Comparison of ENCODE assay signal across 13 cellular contexts in the genomic region with DNA sequence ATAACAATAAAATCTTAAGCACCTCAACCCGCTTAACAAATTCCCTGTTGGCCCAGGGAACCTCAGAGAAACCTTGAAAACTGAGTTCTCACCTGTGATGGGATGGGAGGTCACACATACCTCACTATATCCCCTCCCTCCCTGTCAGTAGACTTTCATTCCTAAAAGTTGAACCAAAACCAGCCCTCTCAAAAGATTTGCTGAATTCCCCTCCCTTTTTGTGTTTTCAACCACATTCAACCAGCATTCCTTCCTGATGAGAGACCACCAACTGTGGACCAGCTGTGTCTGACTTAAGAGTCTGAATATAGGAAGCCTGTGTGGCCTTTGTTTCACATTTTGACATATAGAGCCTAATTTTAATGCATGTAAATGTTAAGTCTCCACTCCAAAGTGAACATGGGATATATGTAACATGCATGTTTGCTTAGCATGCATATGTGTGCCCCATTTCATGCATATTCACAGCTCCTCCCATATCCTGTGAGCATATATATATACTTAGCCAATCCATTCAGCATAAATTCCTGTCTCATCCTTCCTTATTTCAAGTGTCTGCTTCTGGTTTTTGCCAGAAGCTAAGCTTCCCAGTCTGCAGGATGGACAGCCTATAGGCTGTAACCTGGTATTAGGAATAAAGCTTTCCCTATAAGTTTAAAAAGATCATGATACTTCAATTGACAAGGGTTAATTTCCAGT.
A peak's percentile ranks its signal among the peaks of the same experiment; 100 is the strongest.
DNase-seq lines count a peak whose midpoint lies in the region; ATAC-seq and TF ChIP-seq lines count a peak whose summit lies in the region.
"Had no signal": no experiment of that assay in that cellular context is flagged by ENCODE, and none has a peak within 500 bp of the region (broad histone marks: within the 10 kb centered on the region; RNA-seq: fewer than 3 reads in every experiment).

No MANE protein-coding gene starts in this region.

- no peak for ATAC-seq in HG02840 (IDR thresholded peaks at IDR 0.05; ENCODE audit: low FRiP score, unreplicated experiment)
- ATAC-seq: HCT116 had no signal

- DNase-seq in H7, result peak; percentile 13
- peak; percentile 46 to 47 for DNase-seq in NCI-H524 (lab: John Stamatoyannopoulos, UW)
- peak; percentile 78 for DNase-seq in endodermal cell
- DNase-seq in neural progenitor cell (ENCODE audit: low spot score), result peak; percentile 87
- DNase-seq in activated T-cell treated with anti-CD3 and anti-CD28 coated beads, Interleukin-2, amount 50 U/mL, for 48 hours, result no peak
- DNase-seq in ureter (ENCODE audit: low spot score), result no peak
- DNase-seq: CD8-positive, alpha-beta memory T cell; KG1; NCI-H1092; NCI-H510A treated with DMSO at 0.1 percent for 48 hours had no signal

- H3K9ac ChIP-seq in endodermal cell (ENCODE audit: extremely low read depth, low read length, poor library complexity, severe bottlenecking) (peak overlapping the region; percentile 66), neural progenitor cell (no peak overlapping the region)
- H3K9ac ChIP-seq: BLaER1 had no signal

- H3K27ac ChIP-seq in endodermal cell (ENCODE audit: low read depth, low read length), result peak overlapping the region; percentile 4
- H3K27ac ChIP-seq in neural progenitor cell, result no peak overlapping the region
- H3K27ac ChIP-seq: BLaER1 had no signal

- H3K27me3 ChIP-seq in H7 (ENCODE audit: control insufficient read depth, insufficient read depth, low read length) (no peaks in the 10 kb centered on the region), endodermal cell (ENCODE audit: control insufficient read depth, insufficient read depth, low read length, poor library complexity, severe bottlenecking) (no peaks in the 10 kb centered on the region), neural progenitor cell (no peaks in the 10 kb centered on the region)
- H3K27me3 ChIP-seq: BLaER1 had no signal

- H3K4me2 ChIP-seq in neural progenitor cell, result peak overlapping the region; percentile 41
- H3K4me2 ChIP-seq: BLaER1 had no signal

- H3K9me3 Mint-ChIP-seq in endodermal cell (peaks cover 10% of the 10 kb centered on the region), neural progenitor cell (no peaks in the 10 kb centered on the region)

- WGBS in endodermal cell (ENCODE audit: insufficient coverage in 1 of 2, insufficient read length in 1 of 2), 2 experiments, result 29% methylated on average over 1 of the region's 1 CpG; no CpG with 5 or more reads in 1 of the 2 experiments

- peaks cover 16% of the 10 kb centered on the region for H3K4me1 Mint-ChIP-seq in endodermal cell
- peaks cover 9% of the 10 kb centered on the region for H3K4me1 Mint-ChIP-seq in neural progenitor cell
- H3K4me1 Mint-ChIP-seq: CD8-positive, alpha-beta memory T cell had no signal

- H3K4me3 Mint-ChIP-seq in endodermal cell (no peak overlapping the region), neural progenitor cell (no peak overlapping the region)
- H3K4me3 Mint-ChIP-seq: CD8-positive, alpha-beta memory T cell had no signal

- no peaks in the 10 kb centered on the region for H3K27me3 Mint-ChIP-seq in endodermal cell (ENCODE audit: insufficient read depth)
- H3K27me3 Mint-ChIP-seq in neural progenitor cell (ENCODE audit: insufficient read depth, low read depth), result no peaks in the 10 kb centered on the region
- H3K27me3 Mint-ChIP-seq: CD8-positive, alpha-beta memory T cell had no signal

- no peaks in the 10 kb centered on the region for H3K9me3 ChIP-seq in endodermal cell (ENCODE audit: control insufficient read depth, low read length)
- no peaks in the 10 kb centered on the region for H3K9me3 ChIP-seq in neural progenitor cell (ENCODE audit: low read depth)
- H3K9me3 ChIP-seq: BLaER1 had no signal

- TF ChIP-seq CTCF in endodermal cell (conservative IDR thresholded peaks at IDR 0.05) (no peak), neural progenitor cell (IDR thresholded peaks at IDR 0.05) (no peak)

- no peaks in the 10 kb centered on the region for H3K79me2 ChIP-seq in neural progenitor cell (ENCODE audit: low read depth)

- H2AFZ ChIP-seq in neural progenitor cell (replicated peaks), result no peak overlapping the region

- no peaks in the 10 kb centered on the region for H3K36me3 ChIP-seq in H7 (replicated peaks; ENCODE audit: control insufficient read depth, insufficient read depth, low read length)
- H3K36me3 ChIP-seq in endodermal cell (ENCODE audit: control insufficient read depth, insufficient read depth, low read length), result no peaks in the 10 kb centered on the region
- H3K36me3 ChIP-seq in neural progenitor cell, result no peaks in the 10 kb centered on the region
- H3K36me3 ChIP-seq: BLaER1 had no signal

- H3K36me3 Mint-ChIP-seq in endodermal cell (ENCODE audit: low read depth), result peaks cover 2% of the 10 kb centered on the region
- H3K36me3 Mint-ChIP-seq in neural progenitor cell, result no peaks in the 10 kb centered on the region
- H3K36me3 Mint-ChIP-seq: CD8-positive, alpha-beta memory T cell had no signal

- H3K4me3 ChIP-seq in H7 (ENCODE audit: insufficient read depth, low read depth, low read length) (no peak overlapping the region), endodermal cell (ENCODE audit: low read length) (peak overlapping the region; percentile 30), neural progenitor cell (no peak overlapping the region)
- H3K4me3 ChIP-seq: BLaER1 had no signal

- peaks cover 9% of the 10 kb centered on the region for H3F3A ChIP-seq in neural progenitor cell (ENCODE audit: low read depth)

- H4K20me1 ChIP-seq in neural progenitor cell (ENCODE audit: low read depth), result no peaks in the 10 kb centered on the region
- H4K20me1 ChIP-seq: BLaER1 had no signal

- H3K4me1 ChIP-seq in endodermal cell (ENCODE audit: control insufficient read depth, insufficient read depth, low read length) (peaks cover 14% of the 10 kb centered on the region), neural progenitor cell (peaks cover 36% of the 10 kb centered on the region)
- H3K4me1 ChIP-seq: BLaER1 had no signal

- H3K27ac Mint-ChIP-seq in endodermal cell (peak overlapping the region; percentile 84), neural progenitor cell (no peak overlapping the region)
- H3K27ac Mint-ChIP-seq: CD8-positive, alpha-beta memory T cell had no signal

Comparison
In these comparisons a context has a peak if more than half of its experiments do, and no peak if none do; other contexts are left out.
1. DNase-seq: peak in H7 (single experiment), NCI-H524 (2 of 2), endodermal cell (single experiment) and neural progenitor cell (single experiment); none in activated T-cell treated with anti-CD3 and anti-CD28 coated beads, Interleukin-2, amount 50 U/mL, for 48 hours (0 of 2) and ureter (single experiment).